Comparison of ENCODE assay signal across 39 cellular contexts in the genomic region with DNA sequence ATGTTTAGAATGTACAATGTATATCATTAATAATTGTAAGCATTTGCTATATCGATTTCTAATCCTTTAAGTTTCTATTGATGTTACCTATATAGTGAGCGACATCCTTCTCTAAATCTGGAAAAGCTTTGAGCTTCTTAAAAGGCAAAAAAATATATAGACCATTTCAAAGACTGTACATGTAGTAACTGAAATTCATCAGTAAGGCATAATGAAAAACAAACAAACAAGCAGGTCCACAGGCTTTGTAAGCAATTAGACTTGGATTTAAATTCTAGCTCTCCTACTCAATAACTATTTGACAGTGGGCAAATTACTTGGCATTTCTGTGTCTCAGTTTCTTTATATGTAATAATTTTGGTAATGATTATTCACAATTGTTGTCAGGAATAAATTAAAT. TPM values are rescaled to one million over a fixed set of nuclear protein-coding genes. Genes with fewer than 3 reads are reported as not detected.
"Had no signal": no experiment of that assay in that cellular context is flagged by ENCODE, and none has a peak within 500 bp of the region (broad histone marks: within the 10 kb centered on the region; RNA-seq: fewer than 3 reads in every experiment).

No MANE protein-coding gene starts in this region.

- H3K4me3 ChIP-seq: MG63 had no signal

- H3K27me3 ChIP-seq: MG63 had no signal

- H3K9me3 ChIP-seq: MG63 had no signal

- DNase-seq: Karpas-422, Kasumi-1, MG63, MM.1S, MV-4-11, NCI-H1048, NCI-H1092, NCI-H1092 treated with DMSO at 0.1 percent for 48 hours, NCI-H1105, NCI-H1105 treated with DMSO at 0.1 percent for 48 hours, NCI-H1417, NCI-H1417 treated with DMSO at 0.1 percent for 48 hours, NCI-H1436, NCI-H1436 treated with DMSO at 0.1 percent for 48 hours, NCI-H146, NCI-H1694, NCI-H1694 treated with DMSO at 0.1 percent for 48 hours, NCI-H187, NCI-H187 treated with DMSO at 0.1 percent for 48 hours, NCI-H1930, NCI-H2029, NCI-H2029 treated with DMSO at 0.1 percent for 48 hours, NCI-H2081, NCI-H2081 treated with DMSO at 0.1 percent for 48 hours, NCI-H2107, NCI-H2171, NCI-H2171 treated with DMSO at 0.1 percent for 48 hours, NCI-H2227 treated with DMSO at 0.1 percent for 48 hours, NCI-H226, NCI-H345, NCI-H446, NCI-H446 treated with DMSO at 0.1 percent for 48 hours, NCI-H510A, NCI-H510A treated with DMSO at 0.1 percent for 48 hours, NCI-H524 had no signal

- H3K36me3 ChIP-seq: MG63 had no signal

RNA-seq across cellular contexts. Expression of gene NACA2, which starts 51.7 kb away (rescaled TPM):
- total RNA-seq: LHCN-M2, M059J, MCF 10A, NCI-H460 had no signal
